Comparison of ENCODE assay signal across 15 cellular contexts in the genomic region with DNA sequence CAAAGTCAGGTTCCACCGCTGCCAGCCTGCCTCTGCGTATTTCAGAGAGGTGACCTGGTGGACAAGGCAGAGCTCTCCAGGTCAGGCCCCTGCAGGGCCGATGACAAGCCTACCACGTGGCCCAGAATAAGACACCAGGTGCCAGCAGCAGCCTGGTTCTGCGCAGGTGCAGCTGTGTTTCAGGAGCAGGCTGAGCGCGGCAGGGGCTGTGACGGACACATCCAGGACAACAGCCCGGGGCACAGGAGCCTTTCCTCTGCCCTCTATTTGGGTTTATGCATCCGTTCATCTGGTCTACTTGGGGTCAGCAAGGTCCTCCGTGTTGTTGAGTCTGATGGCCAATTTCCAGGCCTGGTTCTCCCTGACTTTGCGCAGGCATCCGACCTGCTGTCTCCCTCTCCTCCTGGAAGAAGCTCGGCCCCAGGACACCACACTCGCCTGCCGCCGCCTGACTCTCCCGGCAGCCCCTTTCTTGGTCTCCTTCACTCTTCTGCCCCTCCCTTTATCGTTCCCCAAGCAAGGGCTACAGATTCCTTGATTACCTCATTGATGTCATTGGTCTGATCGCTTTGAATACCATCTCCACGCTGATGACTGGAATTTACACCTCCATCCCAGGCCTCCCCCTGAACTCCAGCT.
"Had no signal": no experiment of that assay in that cellular context is flagged by ENCODE, and none has a peak within 500 bp of the region (broad histone marks: within the 10 kb centered on the region; RNA-seq: fewer than 3 reads in every experiment).

No MANE protein-coding gene starts in this region.

- H3K36me3 Mint-ChIP-seq: activated naive CD4-positive, alpha-beta T cell treated with anti-CD3 and anti-CD28 coated beads, Interleukin-2, amount 10 ng/mL, durations not matched to agents 7 days and 5 days; naive thymus-derived CD8-positive, alpha-beta T cell had no signal

- H3K4me3 ChIP-seq: adrenal gland, cardiac muscle cell, hepatocyte, suprapubic skin had no signal

- H3K4me3 Mint-ChIP-seq: activated CD4-positive, alpha-beta memory T cell treated with anti-CD3 and anti-CD28 coated beads, Interleukin-2, amount 10 ng/mL, durations not matched to agents 7 days and 5 days; activated naive CD4-positive, alpha-beta T cell treated with anti-CD3 and anti-CD28 coated beads, Interleukin-2, amount 10 ng/mL, durations not matched to agents 7 days and 5 days; activated T-cell treated with anti-CD3 and anti-CD28 coated beads, Interleukin-2, amount 50 U/mL, for 24 hours; naive thymus-derived CD8-positive, alpha-beta T cell; T-helper 1 cell treated with Interleukin-12 subunit alpha and Interleukin-12 subunit beta and Interleukin-4 antibody, amounts not matched to agents 30 μg/mL and 1 μg/mL, for 36 hours had no signal

- H3K4me1 Mint-ChIP-seq: activated CD4-positive, alpha-beta memory T cell treated with anti-CD3 and anti-CD28 coated beads, Interleukin-2, amount 10 ng/mL, durations not matched to agents 7 days and 5 days had no signal

- DNase-seq: activated CD4-positive, alpha-beta memory T cell treated with anti-CD3 and anti-CD28 coated beads, Interleukin-2, amount 10 ng/mL, durations not matched to agents 7 days and 5 days; activated naive CD4-positive, alpha-beta T cell treated with anti-CD3 and anti-CD28 coated beads, Interleukin-2, amount 10 ng/mL, durations not matched to agents 7 days and 5 days; activated T-cell treated with anti-CD3 and anti-CD28 coated beads, Interleukin-2, amount 50 U/mL, for 24 hours; adrenal gland; islet precursor cell; naive thymus-derived CD8-positive, alpha-beta T cell; nucleus accumbens; stimulated activated CD4-positive, alpha-beta T cell treated with anti-CD3 and anti-CD28 coated beads, Interleukin-4, amount 100 ng/mL, for 1 hour; stimulated activated naive CD4-positive, alpha-beta T cell; trophoblast cell; WERI-Rb-1 had no signal

- H3K27ac Mint-ChIP-seq: activated CD4-positive, alpha-beta memory T cell treated with anti-CD3 and anti-CD28 coated beads, Interleukin-2, amount 10 ng/mL, durations not matched to agents 7 days and 5 days; activated naive CD4-positive, alpha-beta T cell treated with anti-CD3 and anti-CD28 coated beads, Interleukin-2, amount 10 ng/mL, durations not matched to agents 7 days and 5 days; activated T-cell treated with anti-CD3 and anti-CD28 coated beads, Interleukin-2, amount 50 U/mL, for 24 hours; T-helper 1 cell treated with Interleukin-12 subunit alpha and Interleukin-12 subunit beta and Interleukin-4 antibody, amounts not matched to agents 30 μg/mL and 1 μg/mL, for 36 hours had no signal

- H3K27me3 Mint-ChIP-seq: activated T-cell treated with anti-CD3 and anti-CD28 coated beads, Interleukin-2, amount 50 U/mL, for 24 hours; naive thymus-derived CD8-positive, alpha-beta T cell had no signal

- H3K9me3 Mint-ChIP-seq: activated CD4-positive, alpha-beta memory T cell treated with anti-CD3 and anti-CD28 coated beads, Interleukin-2, amount 10 ng/mL, durations not matched to agents 7 days and 5 days; activated naive CD4-positive, alpha-beta T cell treated with anti-CD3 and anti-CD28 coated beads, Interleukin-2, amount 10 ng/mL, durations not matched to agents 7 days and 5 days; activated T-cell treated with anti-CD3 and anti-CD28 coated beads, Interleukin-2, amount 50 U/mL, for 24 hours; naive thymus-derived CD8-positive, alpha-beta T cell; T-helper 1 cell treated with Interleukin-12 subunit alpha and Interleukin-12 subunit beta and Interleukin-4 antibody, amounts not matched to agents 30 μg/mL and 1 μg/mL, for 36 hours had no signal
